Comparison of ENCODE assay signal across 22 cellular contexts in genomic region chr7:28269700-28270361, GRCh38.
DNase-seq lines count a peak whose midpoint lies in the region; ATAC-seq, FAIRE-seq and TF ChIP-seq lines count a peak whose summit lies in the region.
"Had no signal": no experiment of that assay in that cellular context is flagged by ENCODE, and none has a peak within 500 bp of the region (broad histone marks: within the 10 kb centered on the region; RNA-seq: fewer than 3 reads in every experiment).

No MANE protein-coding gene starts in this region.

- no peak for TF ChIP-seq POLR2A in NB4 (IDR thresholded peaks at IDR 0.05; ENCODE audit: extremely low read depth, insufficient read length)
- no peak for TF ChIP-seq POLR2A in GM12878 (IDR thresholded peaks at IDR 0.05; ENCODE audit: low read depth, low read length)
- no peak for TF ChIP-seq POLR2A in upper lobe of left lung (IDR thresholded peaks at IDR 0.05)

- in situ Hi-C loops in GM12878 (cut with MboI) = no loop called here
- in situ Hi-C loops in G401 (cut with HindIII; ENCODE audit: low sequenced_read_pairs) = no loop called here

- SMC1A ChIA-PET in GM12878 (lab: Charles Lee; ENCODE audit: uncharacterized antibody, unreplicated experiment) = interaction anchor here (1.0 kb wide), 1 partner anchor 27 kb away, joined by 3 read pairs; no protein-coding TSS in a partner anchor

- H3K9me3 Mint-ChIP-seq in stimulated activated naive CD8-positive, alpha-beta T cell treated with anti-CD3 and anti-CD28 coated beads, Interleukin-15, amount 100 ng/mL, for 72 hours = peaks cover 4 to 16% of the 10 kb centered on the region in 2 donors
- H3K9me3 Mint-ChIP-seq in CD8-positive, alpha-beta T cell = peaks cover 4% of the 10 kb centered on the region
- H3K9me3 Mint-ChIP-seq: nephron had no signal

- H3K4me3 Mint-ChIP-seq in stimulated activated naive CD8-positive, alpha-beta T cell treated with anti-CD3 and anti-CD28 coated beads, Interleukin-15, amount 100 ng/mL, for 72 hours = no peak overlapping the region
- H3K4me3 Mint-ChIP-seq in CD8-positive, alpha-beta T cell = no peak overlapping the region
- H3K4me3 Mint-ChIP-seq: activated CD4-positive, alpha-beta T cell treated with anti-CD3 and anti-CD28 coated beads for 36 hours; activated naive CD8-positive, alpha-beta T cell; activated T-helper 1 cell treated with anti-CD3 and anti-CD28 coated beads, Interleukin-12 subunit alpha, Interleukin-12 subunit beta, Interleukin-2, Interleukin-4 antibody, amounts not matched to agents 30 ng/mL and 10 ng/mL and 1 ng/mL, durations not matched to agents 14 hours and 24 hours and 36 hours; nephron had no signal

- DNase-seq in stimulated activated naive CD8-positive, alpha-beta T cell treated with anti-CD3 and anti-CD28 coated beads, Interleukin-15, Interleukin-2, amounts not matched to agents 100 U/mL and 50 U/mL, for 24 hours = no peak
- no peak for DNase-seq in stimulated activated naive CD8-positive, alpha-beta T cell treated with anti-CD3 and anti-CD28 coated beads, Interleukin-15, amount 100 ng/mL, for 72 hours
- DNase-seq in NB4 (ENCODE audit: low read depth) = peak; percentile 78
- DNase-seq in GM12878 (ENCODE audit: low read depth, low spot score) = no peak
- no peak for DNase-seq in SHP77 (lab: John Stamatoyannopoulos, UW)
- DNase-seq in CD8-positive, alpha-beta T cell = no peak
- no peak for DNase-seq in G401 (ENCODE audit: low spot score)
- no peak for DNase-seq in upper lobe of left lung
- DNase-seq: activated CD4-positive, alpha-beta T cell treated with anti-CD3 and anti-CD28 coated beads for 36 hours; C1 segment of cervical spinal cord; effector CD8-positive, alpha-beta T cell; foreskin melanocyte; GDM1; kidney; NCI-H1694 treated with DMSO at 0.1 percent for 48 hours; right lobe of liver; testis had no signal

- WGBS in GM12878 (ENCODE audit: insufficient coverage, insufficient replicate concordance, low lambda C conversion rate, missing lambda C conversion rate) = 0% methylated on average over 1 of the region's 1 CpG
- 40 to 57% methylated on average over 1 of the region's 1 CpG for WGBS in upper lobe of left lung, 2 donors

- BruUV-seq in GM12878 (replicated peaks; lab: Mats Ljungman, UMichigan) = no TSS peak

- no peak for TF ChIP-seq RAD21 in GM12878 (IDR thresholded peaks at IDR 0.05; ENCODE audit: insufficient read depth, low read depth, low read length)

- FAIRE-seq in GM12878 (lab: Jason Lieb, UNC) = no peak
- FAIRE-seq: kidney had no signal

- no peak for TF ChIP-seq EP300 in GM12878 (IDR thresholded peaks at IDR 0.05; ENCODE audit: borderline replicate concordance in 1 of 2, control insufficient read depth in 1 of 2, low read depth in 2 of 2, low read length in 2 of 2)
- TF ChIP-seq EP300 in upper lobe of left lung (IDR thresholded peaks at IDR 0.05) = no peak

- H3K27ac ChIP-seq in GM12878 (ENCODE audit: control insufficient read depth, insufficient read depth) = no peak overlapping the region
- no peak overlapping the region for H3K27ac ChIP-seq in CD8-positive, alpha-beta T cell (ENCODE audit: low read depth, low read length)
- no peak overlapping the region for H3K27ac ChIP-seq in upper lobe of left lung
- H3K27ac ChIP-seq: parathyroid adenoma, right lobe of liver, testis had no signal

- no peak overlapping the region for H3K4me3 ChIP-seq in NB4 (ENCODE audit: low read depth, low read length)
- H3K4me3 ChIP-seq in GM12878 = no peak overlapping the region
- H3K4me3 ChIP-seq in CD8-positive, alpha-beta T cell (ENCODE audit: low read depth, low read length) = no peak overlapping the region
- no peak overlapping the region for H3K4me3 ChIP-seq in upper lobe of left lung
- H3K4me3 ChIP-seq: right lobe of liver, testis had no signal

- H3K27me3 Mint-ChIP-seq in stimulated activated naive CD8-positive, alpha-beta T cell treated with anti-CD3 and anti-CD28 coated beads, Interleukin-15, amount 100 ng/mL, for 72 hours = peaks cover 41% of the 10 kb centered on the region
- peaks cover 24% of the 10 kb centered on the region for H3K27me3 Mint-ChIP-seq in CD8-positive, alpha-beta T cell (ENCODE audit: low read depth)

- no peaks in the 10 kb centered on the region; a peak in 1 of 4 replicates for H3K27me3 ChIP-seq in GM12878 (replicated peaks in 1 of 2; ENCODE audit: control insufficient read depth in 2 of 2, insufficient read depth in 2 of 2, low read length in 1 of 2)
- peaks cover 5% of the 10 kb centered on the region for H3K27me3 ChIP-seq in CD8-positive, alpha-beta T cell (ENCODE audit: insufficient read depth, low read length)
- no peaks in the 10 kb centered on the region for H3K27me3 ChIP-seq in upper lobe of left lung
- H3K27me3 ChIP-seq: right lobe of liver, testis had no signal

- H3K9me3 ChIP-seq in GM12878 (replicated peaks; ENCODE audit: control insufficient read depth, insufficient read depth, low read length) (no peaks in the 10 kb centered on the region; the same call in 2 of the 3 replicates), upper lobe of left lung (no peaks in the 10 kb centered on the region)
- H3K9me3 ChIP-seq in CD8-positive, alpha-beta T cell (ENCODE audit: low read length) = no peaks in the 10 kb centered on the region
- H3K9me3 ChIP-seq: right lobe of liver, testis had no signal

- no peaks in the 10 kb centered on the region for H4K20me1 ChIP-seq in GM12878 (ENCODE audit: control insufficient read depth, insufficient read depth)

- no peak overlapping the region for H3K4me2 ChIP-seq in GM12878 (ENCODE audit: control insufficient read depth, insufficient read depth)

- H3K9ac ChIP-seq in GM12878 (ENCODE audit: control insufficient read depth, insufficient read depth, low read length) = no peak overlapping the region
- H3K9ac ChIP-seq: parathyroid adenoma had no signal

- RAD21 ChIA-PET in GM12878 (lab: Charles Lee; ENCODE audit: unreplicated experiment) = no interaction called here

- no peaks in the 10 kb centered on the region for H3K79me2 ChIP-seq in GM12878 (ENCODE audit: control insufficient read depth, insufficient read depth, low read length)
- H3K79me2 ChIP-seq: parathyroid adenoma had no signal

- ATAC-seq in stimulated activated naive CD8-positive, alpha-beta T cell treated with anti-CD3 and anti-CD28 coated beads, Interleukin-15, Interleukin-2, amounts not matched to agents 100 U/mL and 50 U/mL, for 24 hours = peak; percentile 71
- no peak for ATAC-seq in stimulated activated naive CD8-positive, alpha-beta T cell treated with anti-CD3 and anti-CD28 coated beads, Interleukin-15, amount 100 ng/mL, for 72 hours
- ATAC-seq in GM12878 (0 out of 3 replicates have a peak, but pooled peaks have one; percentile 31), upper lobe of left lung (ENCODE audit: low FRiP score in 2 of 2) (no peak)
- no peak for ATAC-seq in CD8-positive, alpha-beta T cell
- ATAC-seq: activated CD4-positive, alpha-beta T cell treated with anti-CD3 and anti-CD28 coated beads for 36 hours; Panc1; right lobe of liver had no signal

- H3K36me3 ChIP-seq in GM12878 (ENCODE audit: control insufficient read depth in 2 of 2, insufficient read depth in 2 of 2, low read length in 1 of 2) (no peaks in the 10 kb centered on the region), upper lobe of left lung (no peaks in the 10 kb centered on the region)
- H3K36me3 ChIP-seq in CD8-positive, alpha-beta T cell (ENCODE audit: insufficient read depth, low read length) = no peaks in the 10 kb centered on the region
- H3K36me3 ChIP-seq: right lobe of liver had no signal

- POLR2A ChIA-PET in GM12878 (lab: Charles Lee) = no interaction called here
- POLR2A ChIA-PET in CD8-positive, alpha-beta T cell (lab: Charles Lee) = no interaction called here

- H3K27ac Mint-ChIP-seq in stimulated activated naive CD8-positive, alpha-beta T cell treated with anti-CD3 and anti-CD28 coated beads, Interleukin-15, amount 100 ng/mL, for 72 hours = no peak overlapping the region
- H3K27ac Mint-ChIP-seq in CD8-positive, alpha-beta T cell = no peak overlapping the region
- H3K27ac Mint-ChIP-seq: activated CD4-positive, alpha-beta T cell treated with anti-CD3 and anti-CD28 coated beads for 36 hours; activated naive CD8-positive, alpha-beta T cell; activated T-helper 1 cell treated with anti-CD3 and anti-CD28 coated beads, Interleukin-12 subunit alpha, Interleukin-12 subunit beta, Interleukin-2, Interleukin-4 antibody, amounts not matched to agents 30 ng/mL and 10 ng/mL and 1 ng/mL, durations not matched to agents 14 hours and 24 hours and 36 hours; nephron had no signal

- CTCF ChIA-PET in GM12878 (lab: Yijun Ruan, JAX) = no interaction called here
- CTCF ChIA-PET in CD8-positive, alpha-beta T cell (lab: Charles Lee) = interaction anchor here (0.5 kb wide), 1 partner anchor 444 kb away, joined by 3 read pairs; no protein-coding TSS in a partner anchor

- TF ChIP-seq CTCF in NB4 (IDR thresholded peaks at IDR 0.05; ENCODE audit: low read depth, low read length) (no peak), GM12878 (IDR thresholded peaks at IDR 0.05 in 2 of 3, conservative IDR thresholded peaks at IDR 0.05 in 1 of 3; ENCODE audit: control insufficient read depth in 2 of 3, extremely low read depth in 1 of 3, insufficient read depth in 1 of 3, low read depth in 3 of 3, low read length in 3 of 3) (no peak), upper lobe of left lung (IDR thresholded peaks at IDR 0.05) (no peak)
- no peak for TF ChIP-seq CTCF in CD8-positive, alpha-beta T cell (IDR thresholded peaks at IDR 0.05)

- H3K4me1 Mint-ChIP-seq in stimulated activated naive CD8-positive, alpha-beta T cell treated with anti-CD3 and anti-CD28 coated beads, Interleukin-15, amount 100 ng/mL, for 72 hours = peaks cover 20% of the 10 kb centered on the region
- peaks cover 3% of the 10 kb centered on the region for H3K4me1 Mint-ChIP-seq in CD8-positive, alpha-beta T cell (ENCODE audit: low read depth)

- H3K36me3 Mint-ChIP-seq in CD8-positive, alpha-beta T cell = no peaks in the 10 kb centered on the region

- no peaks in the 10 kb centered on the region for H3K4me1 ChIP-seq in GM12878 (ENCODE audit: control insufficient read depth, insufficient read depth, low read length)
- H3K4me1 ChIP-seq in CD8-positive, alpha-beta T cell (ENCODE audit: insufficient read depth, low read length) = no peaks in the 10 kb centered on the region
- H3K4me1 ChIP-seq in upper lobe of left lung = peaks cover 0 to 4% (median 2%) of the 10 kb centered on the region in 4 donors
- H3K4me1 ChIP-seq: parathyroid adenoma had no signal

- H2AFZ ChIP-seq in GM12878 (ENCODE audit: control insufficient read depth, low read depth, low read length) = no peak overlapping the region
- H2AFZ ChIP-seq: parathyroid adenoma had no signal

- intact Hi-C loops in GM12878 (cut with micrococcal nuclease; ENCODE audit: unreplicated experiment) = no loop called here
- intact Hi-C loops in CD8-positive, alpha-beta T cell (cut with DNase I, micrococcal nuclease) = loop anchor here in 1 of 2 experiments (10.0 kb wide), 1 partner anchor 125 kb away; no protein-coding TSS in a partner anchor

TF ChIP-seq in GM12878, 131 proteins besides CTCF, POLR2A, EP300 and RAD21:
- TF ChIP-seq BCL11A (IDR thresholded peaks at IDR 0.05; ENCODE audit: low read depth, low read length) (no peak), TCF12 (IDR thresholded peaks at IDR 0.05; ENCODE audit: low read depth, low read length) (no peak), SPI1 (IDR thresholded peaks at IDR 0.05; ENCODE audit: borderline replicate concordance, insufficient read depth, low read depth, low read length) (peak; percentile 81)

Comparison
In these comparisons a context has a peak if more than half of its experiments do, and no peak if none do; other contexts are left out.
1. ATAC-seq: peak in stimulated activated naive CD8-positive, alpha-beta T cell treated with anti-CD3 and anti-CD28 coated beads, Interleukin-15, Interleukin-2, amounts not matched to agents 100 U/mL and 50 U/mL, for 24 hours (single experiment) and GM12878 (single experiment); none in stimulated activated naive CD8-positive, alpha-beta T cell treated with anti-CD3 and anti-CD28 coated beads, Interleukin-15, amount 100 ng/mL, for 72 hours (single experiment), CD8-positive, alpha-beta T cell (single experiment) and upper lobe of left lung (0 of 2).